Comparison of ENCODE assay signal across 8 cellular contexts in genomic region chr10:72328045-72328828, GRCh38. TPM values are rescaled to one million over a fixed set of nuclear protein-coding genes. Genes with fewer than 3 reads are reported as not detected.
A peak's percentile ranks its signal among the peaks of the same experiment; 100 is the strongest.
DNase-seq lines count a peak whose midpoint lies in the region; ATAC-seq and TF ChIP-seq lines count a peak whose summit lies in the region.

No MANE protein-coding gene starts in this region.

- POLR2A ChIA-PET in AG04450 (lab: Yijun Ruan, JAX) (interaction anchor here (5.5 kb wide), 1 partner anchor 54 kb away, joined by 35 read pairs; the partner anchor contains the start of gene DDIT4), GM10248 (lab: Yijun Ruan, JAX) (no interaction called here)

- no peaks in the 10 kb centered on the region for H3K36me3 Mint-ChIP-seq in brain

- peaks cover 89% of the 10 kb centered on the region for H3K4me1 Mint-ChIP-seq in brain

- TF ChIP-seq CTCF in AG04450 (IDR thresholded peaks at IDR 0.05; ENCODE audit: low read depth, low read length) (peak; percentile 70), GM10248 (IDR thresholded peaks at IDR 0.05; ENCODE audit: control extremely low read depth, extremely low read depth, low read depth, missing control alignments) (peak; percentile 49), brain (conservative IDR thresholded peaks at IDR 0.05) (peak; percentile 78 to 84)

- DNase-seq in AG04450 (ENCODE audit: low read depth, low spot score) (no peak), GM10248 (ENCODE audit: extremely low spot score) (no peak), NOMO-1 (lab: John Stamatoyannopoulos, UW; ENCODE audit: unreplicated experiment in 2 of 2) (peak; percentile 28 to 46), iris pigment epithelial cell (ENCODE audit: low read depth) (peak; percentile 63)
- DNase-seq in stimulated activated CD8-positive, alpha-beta memory T cell treated with anti-CD3 and anti-CD28 coated beads, Interleukin-4, amount 100 ng/mL, for 48 hours = peak; percentile 68

- no peak overlapping the region for H3K4me3 ChIP-seq in AG04450 (ENCODE audit: low read depth, low read length)

- ATAC-seq in GM21619 (IDR thresholded peaks at IDR 0.05; ENCODE audit: unreplicated experiment) = no peak
- ATAC-seq in GM21447 (IDR thresholded peaks at IDR 0.05; ENCODE audit: unreplicated experiment) = no peak

- no peaks in the 10 kb centered on the region for H3K27me3 Mint-ChIP-seq in brain

- CTCF ChIA-PET in AG04450 (lab: Charles Lee) = interaction anchor here (0.6 to 1.8 kb wide), 7 partner anchors 53 to 432 kb away, joined by 3 to 10 read pairs (median 5); no protein-coding TSS in a partner anchor
- CTCF ChIA-PET in GM10248 (lab: Yijun Ruan, JAX) = interaction anchor here (1.0 to 3.0 kb wide), 8 partner anchors 9 to 432 kb away, joined by 3 to 14 read pairs (median 4); no protein-coding TSS in a partner anchor

- H3K4me3 Mint-ChIP-seq in brain = peak overlapping the region in 3 of 5 experiments; percentile 16 to 42 (median 35)

- peaks cover 0 to 2% (median 0%) of the 10 kb centered on the region in 5 experiments for H3K9me3 Mint-ChIP-seq in brain

- no peaks in the 10 kb centered on the region for H3K27me3 ChIP-seq in AG04450 (ENCODE audit: control insufficient read depth, insufficient read depth, low read length)

- peak overlapping the region; percentile 75 to 97 (median 91) for H3K27ac Mint-ChIP-seq in brain

- no peak overlapping the region for H3K27ac ChIP-seq in AG04450 (ENCODE audit: low read depth, low read length)

- no peaks in the 10 kb centered on the region; the same call in 1 of the 2 replicates for H3K9me3 ChIP-seq in AG04450 (ENCODE audit: control insufficient read depth, insufficient read depth, low read length)

RNA-seq across cellular contexts. Expression of gene DNAJB12, which starts 26.5 kb away (rescaled TPM):
- polyA plus RNA-seq in AG04450 (2011; rRNA removed) = 17.9 and 23.3 TPM in 2 replicates
- polyA minus RNA-seq in AG04450 (2011; rRNA and poly(A)+ RNA removed) = 18.7 and 26.5 TPM in 2 replicates
- polyA plus RNA-seq in brain (ENCODE audit: insufficient read depth, low read depth, low replicate concordance) = 29.3 TPM

RNA-seq across cellular contexts. Expression of gene DDIT4, which starts 54.5 kb away (rescaled TPM):
- polyA plus RNA-seq in AG04450 (2011; rRNA removed) (103 and 120 TPM in 2 replicates), brain (ENCODE audit: insufficient read depth, low read depth, low replicate concordance) (121 TPM)
- polyA minus RNA-seq in AG04450 (2011; rRNA and poly(A)+ RNA removed) = 110 and 132 TPM in 2 replicates

Comparison
In these comparisons a context has a peak if more than half of its experiments do, and no peak if none do; other contexts are left out.
1. DNase-seq: peak in NOMO-1 (2 of 2), iris pigment epithelial cell (single experiment) and stimulated activated CD8-positive, alpha-beta memory T cell treated with anti-CD3 and anti-CD28 coated beads, Interleukin-4, amount 100 ng/mL, for 48 hours (single experiment); none in AG04450 (single experiment) and GM10248 (single experiment).
2. Peak in every context shown above with its lines, with median percentiles within 50 percentile points of each other: CTCF ChIP-seq.